Comparison of ENCODE assay signal across 9 cellular contexts in genomic region chr4:91113130-91113706, GRCh38.
DNase-seq lines count a peak whose midpoint lies in the region; ATAC-seq and TF ChIP-seq lines count a peak whose summit lies in the region.
"Had no signal": no experiment of that assay in that cellular context is flagged by ENCODE, and none has a peak within 500 bp of the region (broad histone marks: within the 10 kb centered on the region; RNA-seq: fewer than 3 reads in every experiment).

No MANE protein-coding gene starts in this region.

- no peaks in the 10 kb centered on the region for H3K4me1 Mint-ChIP-seq in activated CD4-positive, alpha-beta T cell treated with anti-CD3 and anti-CD28 coated beads, Interleukin-2, amount 10 ng/mL, durations not matched to agents 7 days and 5 days

- no peaks in the 10 kb centered on the region for H3K4me1 ChIP-seq in right lobe of liver
- H3K4me1 ChIP-seq: SJSA1 had no signal

- H3K9me3 ChIP-seq in WERI-Rb-1 (ENCODE audit: severe bottlenecking) (no peaks in the 10 kb centered on the region), right lobe of liver (no peaks in the 10 kb centered on the region)
- H3K9me3 ChIP-seq: SJSA1 had no signal

- H3K4me3 ChIP-seq in WERI-Rb-1 (ENCODE audit: low read depth, low read length) (no peak overlapping the region), right lobe of liver (no peak overlapping the region)
- H3K4me3 ChIP-seq: SJSA1 had no signal

- H3K27ac ChIP-seq in WERI-Rb-1 (no peak overlapping the region), right lobe of liver (no peak overlapping the region)
- H3K27ac ChIP-seq: SJSA1 had no signal

- TF ChIP-seq CTCF in GM10248 (IDR thresholded peaks at IDR 0.05; ENCODE audit: control extremely low read depth, extremely low read depth, low read depth, missing control alignments) (peak; percentile 52), WERI-Rb-1 (IDR thresholded peaks at IDR 0.05; ENCODE audit: low read depth, low read length) (peak; percentile 71), right lobe of liver (IDR thresholded peaks at IDR 0.05) (peak; percentile 26 to 60 (median 58))

- no peak for TF ChIP-seq POLR2A in right lobe of liver (IDR thresholded peaks at IDR 0.05)

- ATAC-seq in HG02884 (IDR thresholded peaks at IDR 0.05; ENCODE audit: unreplicated experiment) (peak; percentile 49), right lobe of liver (peak in 1 of 4 donors; percentile 23)

- H3K27me3 Mint-ChIP-seq in activated CD4-positive, alpha-beta T cell treated with anti-CD3 and anti-CD28 coated beads, Interleukin-2, amount 10 ng/mL, durations not matched to agents 7 days and 5 days = no peaks in the 10 kb centered on the region

- H3K36me3 Mint-ChIP-seq in activated CD4-positive, alpha-beta T cell treated with anti-CD3 and anti-CD28 coated beads, Interleukin-2, amount 10 ng/mL, durations not matched to agents 7 days and 5 days (ENCODE audit: low read depth) = no peaks in the 10 kb centered on the region

- H3K27ac Mint-ChIP-seq in activated CD4-positive, alpha-beta T cell treated with anti-CD3 and anti-CD28 coated beads, Interleukin-2, amount 10 ng/mL, durations not matched to agents 7 days and 5 days = no peak overlapping the region

- intact Hi-C loops in right lobe of liver (cut with DNase I) = no loop called here

- POLR2A ChIA-PET in GM10248 (lab: Yijun Ruan, JAX) = no interaction called here
- POLR2A ChIA-PET in activated CD4-positive, alpha-beta T cell treated with anti-CD3 and anti-CD28 coated beads, Interleukin-2, amount 10 ng/mL, durations not matched to agents 7 days and 5 days (lab: Charles Lee) = no interaction called here

- WGBS in right lobe of liver (ENCODE audit: insufficient coverage, low coverage, low lambda C conversion rate, missing lambda C conversion rate) = 35% methylated on average over 4 of the region's 4 CpGs

- no peak overlapping the region for H3K4me3 Mint-ChIP-seq in activated CD4-positive, alpha-beta T cell treated with anti-CD3 and anti-CD28 coated beads, Interleukin-2, amount 10 ng/mL, durations not matched to agents 7 days and 5 days

- H3K27me3 ChIP-seq in WERI-Rb-1 (ENCODE audit: insufficient read depth, low read depth, severe bottlenecking) = no peaks in the 10 kb centered on the region
- H3K27me3 ChIP-seq in right lobe of liver = no peaks in the 10 kb centered on the region
- H3K27me3 ChIP-seq: SJSA1 had no signal

- DNase-seq in GM10248 (ENCODE audit: extremely low spot score) = peak; percentile 26
- no peak for DNase-seq in WERI-Rb-1
- DNase-seq in right lobe of liver = no peak
- no peak for DNase-seq in activated CD4-positive, alpha-beta T cell treated with anti-CD3 and anti-CD28 coated beads, Interleukin-2, amount 10 ng/mL, durations not matched to agents 7 days and 5 days
- DNase-seq in NCI-H1930 (lab: John Stamatoyannopoulos, UW) = no peak
- DNase-seq in epidermal melanocyte (ENCODE audit: insufficient read length, low spot score) = no peak
- no peak for DNase-seq in effector CD8-positive, alpha-beta T cell (lab: John Stamatoyannopoulos, UW)

- CTCF ChIA-PET in GM10248 (lab: Yijun Ruan, JAX) = interaction anchor here (1.1 to 1.6 kb wide), 5 partner anchors 9 to 1273 kb away, joined by 3 to 8 read pairs (median 5); no protein-coding TSS in a partner anchor
- CTCF ChIA-PET in activated CD4-positive, alpha-beta T cell treated with anti-CD3 and anti-CD28 coated beads, Interleukin-2, amount 10 ng/mL, durations not matched to agents 7 days and 5 days (lab: Charles Lee) = no interaction called here

- H3K36me3 ChIP-seq in WERI-Rb-1 (no peaks in the 10 kb centered on the region), right lobe of liver (no peaks in the 10 kb centered on the region)
- H3K36me3 ChIP-seq: SJSA1 had no signal

- peaks cover 4% of the 10 kb centered on the region for H3K9me3 Mint-ChIP-seq in activated CD4-positive, alpha-beta T cell treated with anti-CD3 and anti-CD28 coated beads, Interleukin-2, amount 10 ng/mL, durations not matched to agents 7 days and 5 days
